Comparison of ENCODE assay signal across 16 cellular contexts in genomic region chr6:42131531-42131930, GRCh38. TPM values are rescaled to one million over a fixed set of nuclear protein-coding genes. Genes with fewer than 3 reads are reported as not detected.
A peak's percentile ranks its signal among the peaks of the same experiment; 100 is the strongest.
DNase-seq lines count a peak whose midpoint lies in the region; ATAC-seq and TF ChIP-seq lines count a peak whose summit lies in the region.
"Had no signal": no experiment of that assay in that cellular context is flagged by ENCODE, and none has a peak within 500 bp of the region (broad histone marks: within the 10 kb centered on the region; RNA-seq: fewer than 3 reads in every experiment).

No MANE protein-coding gene starts in this region.

- DNase-seq in EL = peak; percentile 82
- peak; percentile 53 for DNase-seq in RPMI7951 (ENCODE audit: low read depth)
- DNase-seq in epithelial cell of esophagus (ENCODE audit: low read depth) = peak; percentile 56
- DNase-seq in osteocyte (ENCODE audit: extremely low spot score, unreplicated experiment) = no peak
- no peak for DNase-seq in activated CD4-positive, alpha-beta T cell treated with anti-CD3 and anti-CD28 coated beads, Interleukin-2, amount 50 U/mL, for 4 hours
- DNase-seq in NCI-H187 (lab: John Stamatoyannopoulos, UW) = no peak
- DNase-seq: activated CD4-positive, alpha-beta T cell treated with anti-CD3 and anti-CD28 coated beads for 36 hours; activated gamma-delta T cell; MM.1S; NCI-H510A treated with DMSO at 0.1 percent for 48 hours; sigmoid colon had no signal

- TF ChIP-seq CTCF in epithelial cell of esophagus (IDR thresholded peaks at IDR 0.05; ENCODE audit: insufficient read depth, low read depth, low read length, missing control alignments) = no peak
- no peak for TF ChIP-seq CTCF in osteocyte (IDR thresholded peaks at IDR 0.05)

- H3K36me3 Mint-ChIP-seq in osteocyte (ENCODE audit: unreplicated experiment) = no peaks in the 10 kb centered on the region

- ATAC-seq in GM19395 (IDR thresholded peaks at IDR 0.05; ENCODE audit: unreplicated experiment) = no peak
- ATAC-seq in HG03521 (IDR thresholded peaks at IDR 0.05; ENCODE audit: unreplicated experiment) = no peak
- ATAC-seq: activated CD4-positive, alpha-beta T cell treated with anti-CD3 and anti-CD28 coated beads for 36 hours had no signal

- H3K27me3 Mint-ChIP-seq in osteocyte (ENCODE audit: unreplicated experiment) = no peaks in the 10 kb centered on the region
- H3K27me3 Mint-ChIP-seq: activated CD4-positive, alpha-beta T cell treated with anti-CD3 and anti-CD28 coated beads for 36 hours had no signal

- no peak overlapping the region for H3K4me3 Mint-ChIP-seq in osteocyte (ENCODE audit: unreplicated experiment)
- H3K4me3 Mint-ChIP-seq: activated CD4-positive, alpha-beta T cell treated with anti-CD3 and anti-CD28 coated beads for 36 hours; dendritic cell treated with granulocyte-macrophage colony-stimulating factor and Interleukin-4, amounts not matched to agents 40 ng/mL and 50 ng/mL, for 4 days had no signal

- H3K4me3 ChIP-seq in epithelial cell of esophagus (ENCODE audit: low read length) = no peak overlapping the region
- H3K4me3 ChIP-seq: sigmoid colon had no signal

- H3K27ac Mint-ChIP-seq in osteocyte (ENCODE audit: unreplicated experiment) = peak overlapping the region; percentile 85
- H3K27ac Mint-ChIP-seq: activated CD4-positive, alpha-beta T cell treated with anti-CD3 and anti-CD28 coated beads for 36 hours; dendritic cell treated with granulocyte-macrophage colony-stimulating factor and Interleukin-4, amounts not matched to agents 40 ng/mL and 50 ng/mL, for 4 days had no signal

- peaks cover 7% of the 10 kb centered on the region for H3K4me1 Mint-ChIP-seq in osteocyte (ENCODE audit: unreplicated experiment)

- no peaks in the 10 kb centered on the region for H3K9me3 Mint-ChIP-seq in osteocyte (ENCODE audit: unreplicated experiment)
- H3K9me3 Mint-ChIP-seq: dendritic cell treated with granulocyte-macrophage colony-stimulating factor and Interleukin-4, amounts not matched to agents 40 ng/mL and 50 ng/mL, for 4 days had no signal

RNA-seq across cellular contexts. Expression of gene C6orf132, which starts 10.9 kb away (rescaled TPM):
- total RNA-seq in RPMI7951 (2014; rRNA removed; shearing (Covaris generic)) = not detected in 2 replicates
- 4.0 and 4.3 TPM in 2 replicates for total RNA-seq in osteocyte

RNA-seq across cellular contexts. Expression of gene GUCA1A, which starts 41.6 kb away (rescaled TPM):
- not detected in 2 replicates for total RNA-seq in RPMI7951 (2014; rRNA removed; shearing (Covaris generic))
- total RNA-seq in osteocyte = not detected in 2 replicates
- total RNA-seq: activated CD4-positive, alpha-beta T cell treated with anti-CD3 and anti-CD28 coated beads for 36 hours; mesenteric fat pad; ureter had no signal

Comparison
In these comparisons a context has a peak if more than half of its experiments do, and no peak if none do; other contexts are left out.
1. DNase-seq: peak in EL (single experiment), RPMI7951 (single experiment) and epithelial cell of esophagus (single experiment); none in osteocyte (single experiment), activated CD4-positive, alpha-beta T cell treated with anti-CD3 and anti-CD28 coated beads, Interleukin-2, amount 50 U/mL, for 4 hours (0 of 2) and NCI-H187 (0 of 2).